In the genomic region with DNA sequence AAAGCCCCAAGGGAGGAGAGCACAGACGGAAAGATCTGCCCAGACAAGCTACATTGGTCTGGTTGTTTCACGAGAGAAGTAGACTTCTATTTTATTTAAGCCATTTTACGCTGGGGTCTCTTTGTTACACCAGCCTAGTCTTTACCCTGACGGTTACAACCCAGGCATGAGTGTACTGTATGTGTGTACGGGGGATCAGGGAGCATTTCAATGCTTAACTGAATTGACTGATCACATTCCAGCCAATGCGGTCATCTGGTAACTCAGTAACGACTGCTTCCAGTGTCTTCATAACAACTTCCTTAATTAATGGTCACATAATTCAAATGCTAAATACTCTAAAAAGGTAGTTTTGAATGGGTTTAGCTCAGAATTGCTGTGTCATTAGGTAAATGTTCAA, we compare ENCODE assay signal across 2 cellular contexts.
TF ChIP-seq lines count a peak whose summit lies in the region.

No MANE protein-coding gene starts in this region.

TF ChIP-seq in HepG2, 621 proteins besides CTCF, POLR2A, EP300 and RAD21:
- TF ChIP-seq, protein P1, sequence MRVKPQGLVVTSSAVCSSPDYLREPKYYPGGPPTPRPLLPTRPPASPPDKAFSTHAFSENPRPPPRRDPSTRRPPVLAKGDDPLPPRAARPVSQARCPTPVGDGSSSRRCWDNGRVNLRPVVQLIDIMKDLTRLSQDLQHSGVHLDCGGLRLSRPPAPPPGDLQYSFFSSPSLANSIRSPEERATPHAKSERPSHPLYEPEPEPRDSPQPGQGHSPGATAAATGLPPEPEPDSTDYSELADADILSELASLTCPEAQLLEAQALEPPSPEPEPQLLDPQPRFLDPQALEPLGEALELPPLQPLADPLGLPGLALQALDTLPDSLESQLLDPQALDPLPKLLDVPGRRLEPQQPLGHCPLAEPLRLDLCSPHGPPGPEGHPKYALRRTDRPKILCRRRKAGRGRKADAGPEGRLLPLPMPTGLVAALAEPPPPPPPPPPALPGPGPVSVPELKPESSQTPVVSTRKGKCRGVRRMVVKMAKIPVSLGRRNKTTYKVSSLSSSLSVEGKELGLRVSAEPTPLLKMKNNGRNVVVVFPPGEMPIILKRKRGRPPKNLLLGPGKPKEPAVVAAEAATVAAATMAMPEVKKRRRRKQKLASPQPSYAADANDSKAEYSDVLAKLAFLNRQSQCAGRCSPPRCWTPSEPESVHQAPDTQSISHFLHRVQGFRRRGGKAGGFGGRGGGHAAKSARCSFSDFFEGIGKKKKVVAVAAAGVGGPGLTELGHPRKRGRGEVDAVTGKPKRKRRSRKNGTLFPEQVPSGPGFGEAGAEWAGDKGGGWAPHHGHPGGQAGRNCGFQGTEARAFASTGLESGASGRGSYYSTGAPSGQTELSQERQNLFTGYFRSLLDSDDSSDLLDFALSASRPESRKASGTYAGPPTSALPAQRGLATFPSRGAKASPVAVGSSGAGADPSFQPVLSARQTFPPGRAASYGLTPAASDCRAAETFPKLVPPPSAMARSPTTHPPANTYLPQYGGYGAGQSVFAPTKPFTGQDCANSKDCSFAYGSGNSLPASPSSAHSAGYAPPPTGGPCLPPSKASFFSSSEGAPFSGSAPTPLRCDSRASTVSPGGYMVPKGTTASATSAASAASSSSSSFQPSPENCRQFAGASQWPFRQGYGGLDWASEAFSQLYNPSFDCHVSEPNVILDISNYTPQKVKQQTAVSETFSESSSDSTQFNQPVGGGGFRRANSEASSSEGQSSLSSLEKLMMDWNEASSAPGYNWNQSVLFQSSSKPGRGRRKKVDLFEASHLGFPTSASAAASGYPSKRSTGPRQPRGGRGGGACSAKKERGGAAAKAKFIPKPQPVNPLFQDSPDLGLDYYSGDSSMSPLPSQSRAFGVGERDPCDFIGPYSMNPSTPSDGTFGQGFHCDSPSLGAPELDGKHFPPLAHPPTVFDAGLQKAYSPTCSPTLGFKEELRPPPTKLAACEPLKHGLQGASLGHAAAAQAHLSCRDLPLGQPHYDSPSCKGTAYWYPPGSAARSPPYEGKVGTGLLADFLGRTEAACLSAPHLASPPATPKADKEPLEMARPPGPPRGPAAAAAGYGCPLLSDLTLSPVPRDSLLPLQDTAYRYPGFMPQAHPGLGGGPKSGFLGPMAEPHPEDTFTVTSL (CRISPR knock-in tag; IDR thresholded peaks at IDR 0.05; ENCODE audit: borderline replicate concordance): no peak
- TF ChIP-seq RBAK (CRISPR knock-in tag; IDR thresholded peaks at IDR 0.05) (peak; percentile 89), ZNF12 (CRISPR knock-in tag; IDR thresholded peaks at IDR 0.05) (peak; percentile 70; the same call in 1 of the 2 replicates)
TF ChIP-seq in HepG2: peak in this region for 2.

TF ChIP-seq in WTC11, 78 proteins besides CTCF, POLR2A, EP300 and RAD21 (continued from another document):
- TF ChIP-seq, protein P2, sequence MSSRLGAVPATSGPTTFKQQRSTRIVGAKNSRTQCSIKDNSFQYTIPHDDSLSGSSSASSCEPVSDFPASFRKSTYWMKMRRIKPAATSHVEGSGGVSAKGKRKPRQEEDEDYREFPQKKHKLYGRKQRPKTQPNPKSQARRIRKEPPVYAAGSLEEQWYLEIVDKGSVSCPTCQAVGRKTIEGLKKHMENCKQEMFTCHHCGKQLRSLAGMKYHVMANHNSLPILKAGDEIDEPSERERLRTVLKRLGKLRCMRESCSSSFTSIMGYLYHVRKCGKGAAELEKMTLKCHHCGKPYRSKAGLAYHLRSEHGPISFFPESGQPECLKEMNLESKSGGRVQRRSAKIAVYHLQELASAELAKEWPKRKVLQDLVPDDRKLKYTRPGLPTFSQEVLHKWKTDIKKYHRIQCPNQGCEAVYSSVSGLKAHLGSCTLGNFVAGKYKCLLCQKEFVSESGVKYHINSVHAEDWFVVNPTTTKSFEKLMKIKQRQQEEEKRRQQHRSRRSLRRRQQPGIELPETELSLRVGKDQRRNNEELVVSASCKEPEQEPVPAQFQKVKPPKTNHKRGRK (CRISPR knock-in tag; IDR thresholded peaks at IDR 0.05; ENCODE audit: borderline replicate concordance): no peak
